ENCODE assay signal across 1 cellular context in genomic region chr6:129853996-129854711, GRCh38.
A peak's percentile ranks its signal among the peaks of the same experiment; 100 is the strongest.
TF ChIP-seq lines count a peak whose summit lies in the region.

No MANE protein-coding gene starts in this region.

TF ChIP-seq in HEK293, 187 proteins besides CTCF, POLR2A, EP300 and RAD21 (continued from another document):
- TF ChIP-seq, protein P1, sequence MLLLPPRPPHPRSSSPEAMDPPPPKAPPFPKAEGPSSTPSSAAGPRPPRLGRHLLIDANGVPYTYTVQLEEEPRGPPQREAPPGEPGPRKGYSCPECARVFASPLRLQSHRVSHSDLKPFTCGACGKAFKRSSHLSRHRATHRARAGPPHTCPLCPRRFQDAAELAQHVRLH (tag by site-specific recombination; IDR thresholded peaks at IDR 0.05): 0 out of 2 replicates have a peak, but pooled peaks have one; percentile 29
- TF ChIP-seq ZNF184 (tag by site-specific recombination; IDR thresholded peaks at IDR 0.05): 0 out of 2 replicates have a peak, but pooled peaks have one; percentile 55
- TF ChIP-seq, protein P2, sequence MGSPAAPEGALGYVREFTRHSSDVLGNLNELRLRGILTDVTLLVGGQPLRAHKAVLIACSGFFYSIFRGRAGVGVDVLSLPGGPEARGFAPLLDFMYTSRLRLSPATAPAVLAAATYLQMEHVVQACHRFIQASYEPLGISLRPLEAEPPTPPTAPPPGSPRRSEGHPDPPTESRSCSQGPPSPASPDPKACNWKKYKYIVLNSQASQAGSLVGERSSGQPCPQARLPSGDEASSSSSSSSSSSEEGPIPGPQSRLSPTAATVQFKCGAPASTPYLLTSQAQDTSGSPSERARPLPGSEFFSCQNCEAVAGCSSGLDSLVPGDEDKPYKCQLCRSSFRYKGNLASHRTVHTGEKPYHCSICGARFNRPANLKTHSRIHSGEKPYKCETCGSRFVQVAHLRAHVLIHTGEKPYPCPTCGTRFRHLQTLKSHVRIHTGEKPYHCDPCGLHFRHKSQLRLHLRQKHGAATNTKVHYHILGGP (tag by site-specific recombination; IDR thresholded peaks at IDR 0.05): no peak
- peak; percentile 81 for TF ChIP-seq ZNF629 (tag by site-specific recombination; IDR thresholded peaks at IDR 0.05)
- no peak for TF ChIP-seq ZNF664 (tag by site-specific recombination; IDR thresholded peaks at IDR 0.05)
- no peak for TF ChIP-seq ZNF596 (tag by site-specific recombination; IDR thresholded peaks at IDR 0.05)
- no peak for TF ChIP-seq REST (tag by site-specific recombination; IDR thresholded peaks at IDR 0.05)
- TF ChIP-seq ZSCAN23 (tag by site-specific recombination; IDR thresholded peaks at IDR 0.05): no peak
- no peak for TF ChIP-seq ZNF132 (tag by site-specific recombination; IDR thresholded peaks at IDR 0.05; ENCODE audit: borderline replicate concordance)
